In the genomic region with DNA sequence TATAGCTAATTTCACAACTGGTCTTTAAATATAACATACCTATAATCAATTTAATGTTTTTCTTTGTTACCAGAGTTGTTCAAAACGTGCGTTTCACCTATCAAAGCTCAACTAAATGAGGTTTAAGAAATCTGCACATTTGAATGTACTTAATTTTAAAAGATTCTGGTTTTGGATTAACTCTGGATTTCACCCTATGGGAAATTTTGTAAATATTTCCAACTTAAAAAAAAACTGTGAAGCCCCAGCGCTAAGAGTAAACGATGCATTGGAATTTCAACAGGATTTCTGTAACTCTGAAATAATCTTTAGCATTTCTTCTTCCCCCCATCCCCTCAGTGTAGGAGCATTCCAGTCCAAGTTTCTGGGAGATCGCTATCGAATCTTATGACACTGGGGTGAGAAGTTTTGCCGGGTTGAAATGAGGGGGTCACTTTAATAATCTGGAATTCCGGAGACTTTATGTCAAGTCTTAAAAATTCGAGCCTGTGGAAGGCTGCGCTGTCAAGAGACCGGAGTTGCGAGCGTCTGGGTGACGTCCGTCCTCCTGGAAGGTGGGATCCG, we compare ENCODE assay signal across 8 cellular contexts. TPM values are rescaled to one million over a fixed set of nuclear protein-coding genes. Genes with fewer than 3 reads are reported as not detected.
A peak's percentile ranks its signal among the peaks of the same experiment; 100 is the strongest.
DNase-seq lines count a peak whose midpoint lies in the region; ATAC-seq and TF ChIP-seq lines count a peak whose summit lies in the region.

No MANE protein-coding gene starts in this region.

- DNase-seq in left ventricle myocardium inferior: no peak
- no peak for DNase-seq in left ventricle myocardium superior
- DNase-seq in mammary epithelial cell: no peak
- no peak for DNase-seq in uterus
- DNase-seq in NCI-H1048 (lab: John Stamatoyannopoulos, UW): no peak

- H2AFZ ChIP-seq in mammary epithelial cell (ENCODE audit: low read depth, low read length): peak overlapping the region; percentile 89

- H3K36me3 ChIP-seq in left ventricle myocardium inferior (no peaks in the 10 kb centered on the region), mammary epithelial cell (ENCODE audit: insufficient read depth, low read length) (no peaks in the 10 kb centered on the region), mesodermal cell (ENCODE audit: control insufficient read depth, insufficient read depth, low read length) (no peaks in the 10 kb centered on the region), uterus (no peaks in the 10 kb centered on the region)

- H3K27ac ChIP-seq in left ventricle myocardium inferior (replicated peaks) (peak overlapping the region; percentile 98), mammary epithelial cell (ENCODE audit: insufficient read depth, low read depth, low read length) (peak overlapping the region; percentile 78), mesodermal cell (ENCODE audit: low read depth, low read length, severe bottlenecking) (peak overlapping the region; percentile 91), uterus (peak overlapping the region; percentile 94 to 96)

- CTCF ChIA-PET in mammary epithelial cell (lab: Charles Lee; ENCODE audit: low non-redundant PET): interaction anchor here (0.6 kb wide), 1 partner anchor 71 kb away, joined by 4 read pairs; no protein-coding TSS in a partner anchor

- BruUV-seq in mammary epithelial cell (replicated peaks; lab: Mats Ljungman, UMichigan): TSS peak; percentile 55

- peak overlapping the region; percentile 72 for H3K4me2 ChIP-seq in mammary epithelial cell (ENCODE audit: insufficient read depth, low read depth, low read length)

- H3K27me3 ChIP-seq in left ventricle myocardium inferior (ENCODE audit: low read depth): no peaks in the 10 kb centered on the region
- no peaks in the 10 kb centered on the region for H3K27me3 ChIP-seq in mammary epithelial cell (ENCODE audit: insufficient read depth, low read length)
- H3K27me3 ChIP-seq in uterus: no peaks in the 10 kb centered on the region

- no peaks in the 10 kb centered on the region for H4K20me1 ChIP-seq in mammary epithelial cell (ENCODE audit: insufficient read depth, low read length)

- H3K4me3 ChIP-seq in left ventricle myocardium inferior (peak overlapping the region; percentile 97), mammary epithelial cell (replicated peaks in 1 of 3; ENCODE audit: insufficient read depth in 1 of 3, low read depth in 2 of 3, low read length in 3 of 3) (peak overlapping the region; percentile 89 to 93 (median 93)), mesodermal cell (ENCODE audit: extremely low read depth, insufficient read depth, low read length, poor library complexity, severe bottlenecking) (peak overlapping the region; percentile 90), uterus (peak overlapping the region; percentile 97 to 98)

- ATAC-seq in left ventricle myocardium superior (no peak), GM18867 (IDR thresholded peaks at IDR 0.05; ENCODE audit: unreplicated experiment) (no peak), GM18498 (IDR thresholded peaks at IDR 0.05; ENCODE audit: unreplicated experiment) (no peak)

- WGBS in mammary epithelial cell (ENCODE audit: low coverage, missing lambda C conversion rate): under 1% methylated on average over 16 of the region's 16 CpGs
- whole genome bisulfite sequencing in mesodermal cell (ENCODE audit: insufficient coverage in 2 of 2), 2 experiments: 1 to 4% methylated on average over 12 of the region's 16 CpGs

- peak overlapping the region; percentile 81 for H3K9ac ChIP-seq in mammary epithelial cell (ENCODE audit: insufficient read depth, low read length)

- TF ChIP-seq CTCF in left ventricle myocardium inferior (IDR thresholded peaks at IDR 0.05; ENCODE audit: borderline replicate concordance) (no peak), mammary epithelial cell (conservative IDR thresholded peaks at IDR 0.05 in 1 of 2, IDR thresholded peaks at IDR 0.05 in 1 of 2; ENCODE audit: extremely low read depth in 1 of 2, insufficient read depth in 1 of 2, low read depth in 1 of 2, low read length in 2 of 2) (no peak), uterus (IDR thresholded peaks at IDR 0.05) (no peak)

- intact Hi-C loops in left ventricle myocardium inferior (cut with micrococcal nuclease): loop anchor here (10.0 kb wide), 1 partner anchor 56 kb away; no protein-coding TSS in a partner anchor
- intact Hi-C loops in left ventricle myocardium superior (cut with micrococcal nuclease): no loop called here
- intact Hi-C loops in mammary epithelial cell (cut with micrococcal nuclease): loop anchor here (5.0 kb wide), 3 partner anchors 101 to 281 kb away; partner anchors contain the start of gene AGPAT4
- intact Hi-C loops in uterus (cut with DNase I; ENCODE audit: low total_unique reads): loop anchor here (10.0 kb wide), 1 partner anchor 104 kb away; no protein-coding TSS in a partner anchor

- peaks cover 53% of the 10 kb centered on the region for H3K4me1 ChIP-seq in left ventricle myocardium inferior
- peaks cover 8% of the 10 kb centered on the region for H3K4me1 ChIP-seq in mammary epithelial cell (ENCODE audit: insufficient read depth, low read length)
- H3K4me1 ChIP-seq in mesodermal cell (ENCODE audit: control insufficient read depth, insufficient read depth, low read length, poor library complexity, severe bottlenecking): no peaks in the 10 kb centered on the region
- H3K4me1 ChIP-seq in uterus: no peaks in the 10 kb centered on the region

- H3K9me3 ChIP-seq in left ventricle myocardium inferior (replicated peaks) (peaks cover 8% of the 10 kb centered on the region), mammary epithelial cell (replicated peaks; ENCODE audit: insufficient read depth, low read length) (no peaks in the 10 kb centered on the region), mesodermal cell (ENCODE audit: control insufficient read depth, low read length) (no peaks in the 10 kb centered on the region), uterus (no peaks in the 10 kb centered on the region)

- H3K79me2 ChIP-seq in mammary epithelial cell (ENCODE audit: insufficient read depth, low read length): peaks cover 41% of the 10 kb centered on the region

- dilution Hi-C loops in mammary epithelial cell (cut with HindIII; ENCODE audit: low sequenced_read_pairs): no loop called here

- TF ChIP-seq POLR2A in uterus (IDR thresholded peaks at IDR 0.05): no peak

- in situ Hi-C loops in mammary epithelial cell (cut with MboI; ENCODE audit: low sequenced_read_pairs in 2 of 2): loop anchor here in 1 of 2 donors (10.0 kb wide), 1 partner anchor 56 kb away; no protein-coding TSS in a partner anchor

RNA-seq across cellular contexts. Expression of gene MAP3K4, which starts 0.6 kb away (rescaled TPM):
- total RNA-seq in left ventricle myocardium inferior (37.1 TPM), left ventricle myocardium superior (43.6 TPM), mammary epithelial cell (10 to 100 TPM; 44.4 to 54.0 TPM), uterus (10 to 100 TPM; 24.1 to 82.9 (median 46.6) TPM)
- polyA plus RNA-seq in mammary epithelial cell: 12.0 TPM
- 39.8 TPM for polyA minus RNA-seq in mammary epithelial cell
- 16.2 TPM for polyA plus RNA-seq in mesodermal cell (2013, experiment 1 of 2)
- 19.6 TPM for polyA plus RNA-seq in mesodermal cell (2013, experiment 2 of 2)
